9 cellular contexts compared by ENCODE assay signal in genomic region chr18:75408554-75409506, GRCh38. TPM values are rescaled to one million over a fixed set of nuclear protein-coding genes. Genes with fewer than 3 reads are reported as not detected.
DNase-seq lines count a peak whose midpoint lies in the region; TF ChIP-seq lines count a peak whose summit lies in the region.
"Had no signal": no experiment of that assay in that cellular context is flagged by ENCODE, and none has a peak within 500 bp of the region (broad histone marks: within the 10 kb centered on the region; RNA-seq: fewer than 3 reads in every experiment).

No MANE protein-coding gene starts in this region.

- H3K27ac ChIP-seq in osteoblast (ENCODE audit: low read depth, low read length) = peak overlapping the region; percentile 95
- H3K27ac ChIP-seq in CD8-positive, alpha-beta memory T cell (ENCODE audit: low read depth, low read length) = no peak overlapping the region

- intact Hi-C loops in Calu3 (cut with micrococcal nuclease; ENCODE audit: unreplicated experiment) = no loop called here
- intact Hi-C loops in Caco-2 (cut with micrococcal nuclease; ENCODE audit: unreplicated experiment) = no loop called here

- H3K36me3 ChIP-seq in osteoblast (ENCODE audit: insufficient read depth, low read length) = no peaks in the 10 kb centered on the region
- no peaks in the 10 kb centered on the region for H3K36me3 ChIP-seq in Caco-2 (ENCODE audit: control insufficient read depth, insufficient read depth, low read length)
- no peaks in the 10 kb centered on the region for H3K36me3 ChIP-seq in CD8-positive, alpha-beta memory T cell (ENCODE audit: insufficient read depth, low read length)

- H3K4me3 Mint-ChIP-seq in Calu3 (ENCODE audit: low read depth, unreplicated experiment) = no peak overlapping the region
- H3K4me3 Mint-ChIP-seq in activated naive CD8-positive, alpha-beta T cell treated with anti-CD3 and anti-CD28 coated beads for 36 hours = no peak overlapping the region
- H3K4me3 Mint-ChIP-seq in Caco-2 (ENCODE audit: unreplicated experiment) = no peak overlapping the region
- no peak overlapping the region for H3K4me3 Mint-ChIP-seq in CD8-positive, alpha-beta memory T cell
- H3K4me3 Mint-ChIP-seq in immature natural killer cell = no peak overlapping the region

- H3K79me2 ChIP-seq in osteoblast (ENCODE audit: insufficient read depth, low read length) = no peaks in the 10 kb centered on the region

- no peak overlapping the region for H3K27ac Mint-ChIP-seq in Calu3 (ENCODE audit: unreplicated experiment)
- H3K27ac Mint-ChIP-seq in activated naive CD8-positive, alpha-beta T cell treated with anti-CD3 and anti-CD28 coated beads for 36 hours = no peak overlapping the region
- H3K27ac Mint-ChIP-seq in Caco-2 (ENCODE audit: unreplicated experiment) = no peak overlapping the region
- no peak overlapping the region for H3K27ac Mint-ChIP-seq in CD8-positive, alpha-beta memory T cell
- H3K27ac Mint-ChIP-seq in immature natural killer cell = no peak overlapping the region

- peaks cover 35% of the 10 kb centered on the region for H3K4me1 ChIP-seq in osteoblast (ENCODE audit: insufficient read depth, low read length)
- H3K4me1 ChIP-seq in Caco-2 = no peaks in the 10 kb centered on the region
- H3K4me1 ChIP-seq in CD8-positive, alpha-beta memory T cell (ENCODE audit: insufficient read depth, low read length) = no peaks in the 10 kb centered on the region

- BruUV-seq in Calu3 (replicated peaks; lab: Mats Ljungman, UMichigan) = no TSS peak
- BruUV-seq in Caco-2 (replicated peaks; lab: Mats Ljungman, UMichigan) = no TSS peak

- H2AFZ ChIP-seq in osteoblast (ENCODE audit: low read length) = peak overlapping the region; percentile 66

- no peaks in the 10 kb centered on the region for H3K27me3 ChIP-seq in osteoblast (ENCODE audit: insufficient read depth, low read length)
- no peaks in the 10 kb centered on the region for H3K27me3 ChIP-seq in Caco-2 (replicated peaks; ENCODE audit: control insufficient read depth, insufficient read depth, low read length)
- no peaks in the 10 kb centered on the region for H3K27me3 ChIP-seq in CD8-positive, alpha-beta memory T cell (ENCODE audit: insufficient read depth, low read length, poor library complexity, severe bottlenecking)

- CTCF ChIA-PET in Calu3 (lab: Charles Lee) (no interaction called here), Caco-2 (lab: Charles Lee) (no interaction called here)
- CTCF ChIA-PET in CD8-positive, alpha-beta memory T cell (lab: Charles Lee) = no interaction called here

- TF ChIP-seq POLR2A in NB4 (IDR thresholded peaks at IDR 0.05; ENCODE audit: extremely low read depth, insufficient read length) = no peak

- H3K27me3 Mint-ChIP-seq in Calu3 (ENCODE audit: unreplicated experiment) (peaks cover 25% of the 10 kb centered on the region), Caco-2 (ENCODE audit: insufficient read depth, unreplicated experiment) (peaks cover 4% of the 10 kb centered on the region), immature natural killer cell (ENCODE audit: low read depth in 3 of 3) (peaks cover 0 to 8% (median 1%) of the 10 kb centered on the region in 3 donors)
- peaks cover 9% of the 10 kb centered on the region for H3K27me3 Mint-ChIP-seq in activated naive CD8-positive, alpha-beta T cell treated with anti-CD3 and anti-CD28 coated beads for 36 hours
- H3K27me3 Mint-ChIP-seq in CD8-positive, alpha-beta memory T cell = peaks cover 0 to 19% of the 10 kb centered on the region in 2 donors

- POLR2A ChIA-PET in Caco-2 (lab: Charles Lee) = no interaction called here
- POLR2A ChIA-PET in CD8-positive, alpha-beta memory T cell (lab: Charles Lee) = no interaction called here

- peak; percentile 4 for DNase-seq in Calu3
- peak; percentile 65 for DNase-seq in NB4 (ENCODE audit: low read depth)
- peak; percentile 41 for DNase-seq in activated naive CD8-positive, alpha-beta T cell treated with anti-CD3 and anti-CD28 coated beads for 36 hours
- peak; percentile 92 for DNase-seq in osteoblast (ENCODE audit: insufficient read length, low spot score, missing footprints)
- no peak for DNase-seq in HuH-7.5 (ENCODE audit: low spot score)
- no peak for DNase-seq in Caco-2
- no peak for DNase-seq in CD8-positive, alpha-beta memory T cell
- DNase-seq in immature natural killer cell = no peak
- DNase-seq: Right ventricle myocardium superior had no signal

- no peak for TF ChIP-seq CTCF in Calu3 (IDR thresholded peaks at IDR 0.05; ENCODE audit: unreplicated experiment)
- no peak for TF ChIP-seq CTCF in NB4 (IDR thresholded peaks at IDR 0.05; ENCODE audit: low read depth, low read length)
- TF ChIP-seq CTCF in osteoblast (IDR thresholded peaks at IDR 0.05; ENCODE audit: extremely low read depth, low read depth, low read length) = no peak
- no peak for TF ChIP-seq CTCF in Caco-2 (IDR thresholded peaks at IDR 0.05; ENCODE audit: insufficient read depth in 1 of 2, low read depth in 1 of 2, low read length in 1 of 2, severe bottlenecking in 1 of 2, unreplicated experiment in 1 of 2)

- H3K4me3 ChIP-seq in NB4 (ENCODE audit: low read depth, low read length) = no peak overlapping the region
- no peak overlapping the region for H3K4me3 ChIP-seq in osteoblast (ENCODE audit: insufficient read depth, low read length)
- no peak overlapping the region for H3K4me3 ChIP-seq in Caco-2 (ENCODE audit: low read depth, low read length)
- H3K4me3 ChIP-seq in CD8-positive, alpha-beta memory T cell (ENCODE audit: low read length) = no peak overlapping the region

- H4K20me1 ChIP-seq in osteoblast (ENCODE audit: insufficient read depth, low read length) = no peaks in the 10 kb centered on the region

- H3K9me3 ChIP-seq in osteoblast (ENCODE audit: low read depth, low read length) (no peaks in the 10 kb centered on the region), Caco-2 (no peaks in the 10 kb centered on the region)
- H3K9me3 ChIP-seq in CD8-positive, alpha-beta memory T cell (ENCODE audit: low read length) = no peaks in the 10 kb centered on the region

- H3K4me2 ChIP-seq in osteoblast (ENCODE audit: insufficient read depth, low read length) = peak overlapping the region; percentile 87

- no peaks in the 10 kb centered on the region for H3K36me3 Mint-ChIP-seq in Calu3 (ENCODE audit: insufficient read depth, unreplicated experiment)
- H3K36me3 Mint-ChIP-seq in activated naive CD8-positive, alpha-beta T cell treated with anti-CD3 and anti-CD28 coated beads for 36 hours = no peaks in the 10 kb centered on the region
- no peaks in the 10 kb centered on the region for H3K36me3 Mint-ChIP-seq in Caco-2 (ENCODE audit: insufficient read depth, unreplicated experiment)
- no peaks in the 10 kb centered on the region for H3K36me3 Mint-ChIP-seq in CD8-positive, alpha-beta memory T cell
- H3K36me3 Mint-ChIP-seq in immature natural killer cell = no peaks in the 10 kb centered on the region

- peaks cover 6% of the 10 kb centered on the region for H3K9me3 Mint-ChIP-seq in Calu3 (ENCODE audit: low read depth, unreplicated experiment)
- no peaks in the 10 kb centered on the region for H3K9me3 Mint-ChIP-seq in activated naive CD8-positive, alpha-beta T cell treated with anti-CD3 and anti-CD28 coated beads for 36 hours
- H3K9me3 Mint-ChIP-seq in Caco-2 (ENCODE audit: unreplicated experiment) = no peaks in the 10 kb centered on the region
- no peaks in the 10 kb centered on the region for H3K9me3 Mint-ChIP-seq in CD8-positive, alpha-beta memory T cell
- no peaks in the 10 kb centered on the region for H3K9me3 Mint-ChIP-seq in immature natural killer cell

- H3K4me1 Mint-ChIP-seq in Calu3 (ENCODE audit: low read depth, unreplicated experiment) (no peaks in the 10 kb centered on the region), Caco-2 (ENCODE audit: low read depth, unreplicated experiment) (no peaks in the 10 kb centered on the region), immature natural killer cell (no peaks in the 10 kb centered on the region)
- peaks cover 8% of the 10 kb centered on the region for H3K4me1 Mint-ChIP-seq in activated naive CD8-positive, alpha-beta T cell treated with anti-CD3 and anti-CD28 coated beads for 36 hours
- no peaks in the 10 kb centered on the region for H3K4me1 Mint-ChIP-seq in CD8-positive, alpha-beta memory T cell

RNA-seq across cellular contexts. Expression of gene SMIM21, which starts 18.7 kb away (rescaled TPM):
- total RNA-seq in Calu3 (2022) (not detected in 2 replicates), osteoblast (not detected in 2 replicates), Caco-2 (2022) (not detected in 2 replicates)
- not detected for total RNA-seq in activated naive CD8-positive, alpha-beta T cell treated with anti-CD3 and anti-CD28 coated beads for 36 hours
- not detected for total RNA-seq in CD8-positive, alpha-beta memory T cell
- polyA plus RNA-seq in CD8-positive, alpha-beta memory T cell = not detected
- not detected for polyA plus RNA-seq in immature natural killer cell
- total RNA-seq: Right ventricle myocardium superior had no signal

Comparison
In these comparisons a context has a peak if more than half of its experiments do, and no peak if none do; other contexts are left out.
1. DNase-seq: peak in Calu3 (single experiment), NB4 (single experiment), activated naive CD8-positive, alpha-beta T cell treated with anti-CD3 and anti-CD28 coated beads for 36 hours (single experiment) and osteoblast (single experiment); none in HuH-7.5 (single experiment), Caco-2 (0 of 2), CD8-positive, alpha-beta memory T cell (0 of 5) and immature natural killer cell (0 of 3).